1 cellular context compared by ENCODE assay signal in genomic region chr6:105112577-105112976, GRCh38.
TF ChIP-seq lines count a peak whose summit lies in the region.

No MANE protein-coding gene starts in this region.

TF ChIP-seq in GM23338, 12 proteins besides CTCF, POLR2A, EP300 and RAD21 (continued from another document):
- TF ChIP-seq ZNF462 (CRISPR knock-in tag; IDR thresholded peaks at IDR 0.05): no peak
- TF ChIP-seq ZNF331 (CRISPR knock-in tag; IDR thresholded peaks at IDR 0.05; ENCODE audit: low read depth): no peak
- TF ChIP-seq ZNF114 (CRISPR knock-in tag; IDR thresholded peaks at IDR 0.05): no peak
